In the genomic region with DNA sequence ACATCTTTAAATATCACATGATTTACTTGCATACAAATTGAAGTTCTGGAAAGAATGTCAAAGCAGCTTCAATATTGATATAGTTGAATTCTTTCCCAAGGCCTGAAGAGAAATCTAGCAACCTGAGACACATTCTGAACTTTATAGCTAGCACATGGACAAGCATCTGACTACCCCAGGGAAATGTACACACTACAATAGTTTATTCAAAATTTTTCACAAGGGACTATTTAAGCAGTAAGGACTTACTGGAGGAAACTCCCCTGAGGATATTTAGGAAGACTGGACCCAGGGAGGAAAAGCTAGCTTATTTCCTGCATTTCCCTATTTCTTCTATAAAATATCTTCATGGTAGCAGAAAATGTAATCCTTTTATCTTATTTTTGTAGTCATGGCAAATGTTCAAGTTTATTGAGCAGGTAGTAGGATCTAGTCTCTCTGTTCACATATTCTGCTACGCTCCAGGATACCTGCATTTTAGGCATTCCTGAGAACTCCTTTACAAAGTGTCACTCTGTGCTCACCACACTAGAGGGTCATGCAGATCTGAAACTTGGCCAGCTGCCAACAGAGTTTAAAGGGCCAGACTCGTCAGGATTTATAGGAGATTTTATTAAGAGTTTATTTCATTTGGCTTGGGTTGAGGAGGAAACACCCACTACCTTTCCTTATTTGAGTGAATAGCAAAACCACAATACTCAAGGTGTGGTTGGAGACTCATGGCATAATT, we compare ENCODE assay signal across 10 cellular contexts.
DNase-seq lines count a peak whose midpoint lies in the region; ATAC-seq and TF ChIP-seq lines count a peak whose summit lies in the region.
"Had no signal": no experiment of that assay in that cellular context is flagged by ENCODE, and none has a peak within 500 bp of the region (broad histone marks: within the 10 kb centered on the region; RNA-seq: fewer than 3 reads in every experiment).

No MANE protein-coding gene starts in this region.

- no peak overlapping the region for H2BK20ac ChIP-seq in H9 (ENCODE audit: low read depth, low read length, poor library complexity, severe bottlenecking)

- no peaks in the 10 kb centered on the region for H3K79me1 ChIP-seq in H9 (ENCODE audit: insufficient read depth, low read depth, low read length, poor library complexity, severe bottlenecking)

- H2BK120ac ChIP-seq in H9 (ENCODE audit: low read depth, low read length, poor library complexity, severe bottlenecking) = no peak overlapping the region

- H3K27ac ChIP-seq in H9 (ENCODE audit: insufficient read length, low read depth, low read length) = no peak overlapping the region

- no peak overlapping the region for H3T11ph ChIP-seq in H9 (ENCODE audit: low read length)

- no peaks in the 10 kb centered on the region for H3K9me3 Mint-ChIP-seq in H9
- no peaks in the 10 kb centered on the region for H3K9me3 Mint-ChIP-seq in activated T-helper 17 cell treated with anti-CD3 and anti-CD28 coated beads, Interleukin-2, amount 50 U/mL, for 72 hours
- H3K9me3 Mint-ChIP-seq: naive B cell had no signal

- no peaks in the 10 kb centered on the region for H3K36me3 Mint-ChIP-seq in H9 (ENCODE audit: insufficient read depth in 1 of 3, low read depth in 3 of 3)
- no peaks in the 10 kb centered on the region for H3K36me3 Mint-ChIP-seq in activated T-helper 17 cell treated with anti-CD3 and anti-CD28 coated beads, Interleukin-2, amount 50 U/mL, for 72 hours (ENCODE audit: low read depth)
- H3K36me3 Mint-ChIP-seq: naive B cell had no signal

- H2BK5ac ChIP-seq in H9 (ENCODE audit: insufficient read length, low read length) = no peak overlapping the region

- H3K56ac ChIP-seq in H9 (ENCODE audit: insufficient read length, low read depth, low read length) = no peak overlapping the region

- TF ChIP-seq CTCF in H9 (conservative IDR thresholded peaks at IDR 0.05) (no peak), omental fat pad (IDR thresholded peaks at IDR 0.05) (no peak)

- DNase-seq in H9 = peak; percentile 56
- peak; percentile 74 for DNase-seq in NCI-H82 treated with DMSO at 0.1 percent for 48 hours (lab: John Stamatoyannopoulos, UW; ENCODE audit: unreplicated experiment)
- peak; percentile 4 for DNase-seq in fibroblast of gingiva (ENCODE audit: low read depth)
- DNase-seq in omental fat pad (ENCODE audit: low spot score) = peak; percentile 32
- no peak for DNase-seq in activated CD4-positive, alpha-beta T cell treated with anti-CD3 and anti-CD28 coated beads, Interleukin-2, amount 50 U/mL, for 4 hours
- DNase-seq: naive B cell had no signal

- no peaks in the 10 kb centered on the region for H4K20me1 ChIP-seq in H9 (ENCODE audit: control insufficient read depth, insufficient read depth, insufficient read length)

- no CpG with 5 or more reads among the region's 2 CpGs for WGBS in H9 (ENCODE audit: extremely low coverage, insufficient read length, low lambda C conversion rate)

- no peaks in the 10 kb centered on the region for H3K79me2 ChIP-seq in H9 (ENCODE audit: insufficient read depth, low read length)

- H3K4me3 Mint-ChIP-seq in H9 = no peak overlapping the region
- H3K4me3 Mint-ChIP-seq in activated T-helper 17 cell treated with anti-CD3 and anti-CD28 coated beads, Interleukin-2, amount 50 U/mL, for 72 hours = no peak overlapping the region
- H3K4me3 Mint-ChIP-seq: naive B cell had no signal

- H3K18ac ChIP-seq in H9 (ENCODE audit: insufficient read length, low read depth, low read length) = no peak overlapping the region

- H3K9ac ChIP-seq in H9 (ENCODE audit: extremely low read depth, insufficient read length, low read length) = no peak overlapping the region

- peaks cover 6% of the 10 kb centered on the region; the same call in 1 of the 2 replicates for H3K4me1 ChIP-seq in H9 (ENCODE audit: insufficient read depth, low read length)

- H4K8ac ChIP-seq in H9 (replicated peaks; ENCODE audit: insufficient read length, low read depth, low read length) = no peak overlapping the region

- no peak overlapping the region for H4K5ac ChIP-seq in H9 (ENCODE audit: insufficient read length, low read depth, low read length)

- H2AK5ac ChIP-seq in H9 (ENCODE audit: insufficient read length, low read length) = no peak overlapping the region

- no peaks in the 10 kb centered on the region for H3K23me2 ChIP-seq in H9 (ENCODE audit: insufficient read length, low read depth, low read length, poor library complexity, severe bottlenecking)

- no peaks in the 10 kb centered on the region for H3K27me3 ChIP-seq in H9 (ENCODE audit: insufficient read depth, low read length)

- H4K91ac ChIP-seq in H9 (ENCODE audit: insufficient read length, low read depth, low read length) = no peak overlapping the region

- no peak overlapping the region for H2BK15ac ChIP-seq in H9 (ENCODE audit: low read depth, low read length)

- no peak overlapping the region for H2AFZ ChIP-seq in H9 (ENCODE audit: low read length)

- no peak overlapping the region for H3K23ac ChIP-seq in H9 (ENCODE audit: insufficient read length, low read depth, low read length)

- no peaks in the 10 kb centered on the region; the same call in 1 of the 2 replicates for H3K27me3 Mint-ChIP-seq in H9 (ENCODE audit: low read depth)
- H3K27me3 Mint-ChIP-seq in activated T-helper 17 cell treated with anti-CD3 and anti-CD28 coated beads, Interleukin-2, amount 50 U/mL, for 72 hours = no peaks in the 10 kb centered on the region
- H3K27me3 Mint-ChIP-seq: naive B cell had no signal

- H3K4me2 ChIP-seq in H9 (ENCODE audit: insufficient read depth, insufficient read length, low read length) = no peak overlapping the region

- H3K4ac ChIP-seq in H9 (ENCODE audit: low read depth, low read length) = no peak overlapping the region

- peak overlapping the region in 2 of 3 experiments; percentile 57 to 88; a peak in 2 of 7 replicates for H3K27ac Mint-ChIP-seq in H9
- H3K27ac Mint-ChIP-seq in activated T-helper 17 cell treated with anti-CD3 and anti-CD28 coated beads, Interleukin-2, amount 50 U/mL, for 72 hours = no peak overlapping the region
- H3K27ac Mint-ChIP-seq: naive B cell had no signal

- no peak overlapping the region for H3K14ac ChIP-seq in H9 (ENCODE audit: insufficient read depth, low read length)

- H3K4me1 Mint-ChIP-seq in H9 = peaks cover 21 to 25% of the 10 kb centered on the region in 2 experiments
- H3K4me1 Mint-ChIP-seq in activated T-helper 17 cell treated with anti-CD3 and anti-CD28 coated beads, Interleukin-2, amount 50 U/mL, for 72 hours = no peaks in the 10 kb centered on the region
- H3K4me1 Mint-ChIP-seq: naive B cell had no signal

- no peak for ATAC-seq in omental fat pad (ENCODE audit: low FRiP score)
- ATAC-seq in HG03439 (IDR thresholded peaks at IDR 0.05; ENCODE audit: unreplicated experiment) = no peak
- ATAC-seq in activated T-helper 17 cell treated with anti-CD3 and anti-CD28 coated beads, Interleukin-2, amount 50 U/mL, for 72 hours (replicated peaks) = no peak
- no peak for ATAC-seq in GM19467 (IDR thresholded peaks at IDR 0.05; ENCODE audit: unreplicated experiment)
- ATAC-seq: Panc1 had no signal

- H3K9me3 ChIP-seq in H9 (ENCODE audit: control insufficient read depth, low read depth, low read length) = no peaks in the 10 kb centered on the region

- no peak overlapping the region for H2BK12ac ChIP-seq in H9 (ENCODE audit: insufficient read length, low read depth, low read length)

Comparison
In these comparisons a context has a peak if more than half of its experiments do, and no peak if none do; other contexts are left out.
1. DNase-seq: peak in H9 (single experiment), NCI-H82 treated with DMSO at 0.1 percent for 48 hours (single experiment), fibroblast of gingiva (single experiment) and omental fat pad (single experiment); none in activated CD4-positive, alpha-beta T cell treated with anti-CD3 and anti-CD28 coated beads, Interleukin-2, amount 50 U/mL, for 4 hours (0 of 2).